11 cellular contexts compared by ENCODE assay signal in the genomic region with DNA sequence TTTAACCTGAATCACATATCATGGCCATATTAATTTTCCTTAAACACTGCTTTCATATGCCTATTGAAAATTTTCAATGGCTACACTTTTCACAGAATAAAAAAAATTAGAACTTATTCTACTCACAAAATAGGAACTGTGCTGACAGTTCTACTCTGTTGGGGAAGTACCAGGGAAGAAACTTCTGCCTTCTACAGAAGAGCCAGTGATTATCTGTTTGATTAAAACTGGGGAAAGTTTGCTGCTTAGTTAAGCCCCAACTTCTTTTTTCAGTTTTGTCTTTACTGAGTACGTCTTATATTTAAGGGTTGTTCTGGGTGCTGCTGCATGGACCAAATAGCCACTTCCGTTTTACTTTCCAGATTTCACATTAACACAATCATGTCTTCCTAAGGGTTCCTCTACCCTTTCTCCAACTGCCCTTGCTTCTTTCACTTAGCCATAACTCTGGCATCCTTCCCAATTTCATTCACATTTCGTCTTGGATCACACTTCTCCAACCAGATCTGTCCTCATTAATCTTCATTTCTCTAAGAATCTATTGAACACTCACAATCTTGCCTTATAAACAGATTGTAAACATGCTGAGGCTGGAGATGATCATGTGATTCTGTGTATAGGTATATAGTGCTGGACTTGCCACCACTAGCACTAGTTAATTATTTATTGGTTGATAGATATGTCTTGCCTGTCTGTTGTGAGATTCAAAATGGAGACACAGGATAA. TPM values are rescaled to one million over a fixed set of nuclear protein-coding genes. Genes with fewer than 3 reads are reported as not detected.
A peak's percentile ranks its signal among the peaks of the same experiment; 100 is the strongest.
DNase-seq lines count a peak whose midpoint lies in the region; ATAC-seq and TF ChIP-seq lines count a peak whose summit lies in the region.
"Had no signal": no experiment of that assay in that cellular context is flagged by ENCODE, and none has a peak within 500 bp of the region (broad histone marks: within the 10 kb centered on the region; RNA-seq: fewer than 3 reads in every experiment).

No MANE protein-coding gene starts in this region.

- in situ Hi-C loops in mammary epithelial cell (cut with MboI; ENCODE audit: low sequenced_read_pairs in 2 of 2): no loop called here

- CTCF ChIA-PET in CD4-positive, alpha-beta T cell (lab: Charles Lee): no interaction called here
- CTCF ChIA-PET in mammary epithelial cell (lab: Charles Lee; ENCODE audit: low non-redundant PET) (no interaction called here), HEK293T (lab: Yijun Ruan, JAX) (no interaction called here)

- intact Hi-C loops in CD4-positive, alpha-beta T cell (cut with DNase I, micrococcal nuclease): loop anchor here in 1 of 2 experiments (2.0 kb wide), 2 partner anchors 61 to 315 kb away; a partner anchor contains a TSS
- intact Hi-C loops in mammary epithelial cell (cut with micrococcal nuclease): no loop called here

- dilution Hi-C loops in mammary epithelial cell (cut with HindIII; ENCODE audit: low sequenced_read_pairs): no loop called here

- H3K27me3 ChIP-seq in CD4-positive, alpha-beta T cell (ENCODE audit: control insufficient read depth, insufficient read depth, low read length): peaks cover 5% of the 10 kb centered on the region
- H3K27me3 ChIP-seq in mammary epithelial cell (ENCODE audit: insufficient read depth, low read length) (no peaks in the 10 kb centered on the region), neural progenitor cell (no peaks in the 10 kb centered on the region)

- H3K9me3 ChIP-seq in CD4-positive, alpha-beta T cell (ENCODE audit: control insufficient read depth, low read length): no peaks in the 10 kb centered on the region
- H3K9me3 ChIP-seq in mammary epithelial cell (replicated peaks; ENCODE audit: insufficient read depth, low read length): no peaks in the 10 kb centered on the region
- no peaks in the 10 kb centered on the region for H3K9me3 ChIP-seq in neural progenitor cell (ENCODE audit: low read depth)

- no peak overlapping the region for H3K27ac Mint-ChIP-seq in CD4-positive, alpha-beta T cell
- no peak overlapping the region for H3K27ac Mint-ChIP-seq in neural progenitor cell
- H3K27ac Mint-ChIP-seq: activated CD4-positive, alpha-beta T cell treated with anti-CD3 and anti-CD28 coated beads, Interleukin-2, amount 10 ng/mL, durations not matched to agents 7 days and 5 days had no signal

- POLR2A ChIA-PET in CD4-positive, alpha-beta T cell (lab: Charles Lee): interaction anchor here (2.1 kb wide), 1 partner anchor 317 kb away, joined by 7 read pairs; no protein-coding TSS in a partner anchor
- POLR2A ChIA-PET in HEK293T (lab: Yijun Ruan, JAX): no interaction called here

- H3K27ac ChIP-seq in CD4-positive, alpha-beta T cell (ENCODE audit: low read depth, low read length): no peak overlapping the region
- H3K27ac ChIP-seq in mammary epithelial cell (ENCODE audit: insufficient read depth, low read depth, low read length) (no peak overlapping the region), neural progenitor cell (no peak overlapping the region)

- peaks cover 10% of the 10 kb centered on the region for H3K27me3 Mint-ChIP-seq in CD4-positive, alpha-beta T cell
- peaks cover 3% of the 10 kb centered on the region for H3K27me3 Mint-ChIP-seq in neural progenitor cell (ENCODE audit: insufficient read depth, low read depth)

- TF ChIP-seq CTCF in CD4-positive, alpha-beta T cell (IDR thresholded peaks at IDR 0.05): no peak
- TF ChIP-seq CTCF in mammary epithelial cell (conservative IDR thresholded peaks at IDR 0.05 in 1 of 2, IDR thresholded peaks at IDR 0.05 in 1 of 2; ENCODE audit: extremely low read depth in 1 of 2, insufficient read depth in 1 of 2, low read depth in 1 of 2, low read length in 2 of 2) (no peak), omental fat pad (IDR thresholded peaks at IDR 0.05) (no peak), neural progenitor cell (IDR thresholded peaks at IDR 0.05) (no peak)

- H4K20me1 ChIP-seq in mammary epithelial cell (ENCODE audit: insufficient read depth, low read length) (no peaks in the 10 kb centered on the region), neural progenitor cell (ENCODE audit: low read depth) (peaks cover 15% of the 10 kb centered on the region)

- 53% methylated on average over 3 of the region's 3 CpGs for WGBS in mammary epithelial cell (ENCODE audit: low coverage, missing lambda C conversion rate)

- H3K79me2 ChIP-seq in mammary epithelial cell (ENCODE audit: insufficient read depth, low read length): peaks cover 31% of the 10 kb centered on the region
- H3K79me2 ChIP-seq in neural progenitor cell (ENCODE audit: low read depth): peaks cover 27% of the 10 kb centered on the region

- peaks cover 52% of the 10 kb centered on the region for H3K4me1 Mint-ChIP-seq in CD4-positive, alpha-beta T cell (ENCODE audit: low read depth)
- peaks cover 7% of the 10 kb centered on the region for H3K4me1 Mint-ChIP-seq in neural progenitor cell

- H3K9me3 Mint-ChIP-seq in CD4-positive, alpha-beta T cell: peaks cover 3% of the 10 kb centered on the region
- H3K9me3 Mint-ChIP-seq in neural progenitor cell: peaks cover 10% of the 10 kb centered on the region

- H3K36me3 ChIP-seq in mammary epithelial cell (ENCODE audit: insufficient read depth, low read length) (no peaks in the 10 kb centered on the region), neural progenitor cell (no peaks in the 10 kb centered on the region)

- no peak overlapping the region for H3K9ac ChIP-seq in mammary epithelial cell (ENCODE audit: insufficient read depth, low read length)
- H3K9ac ChIP-seq in neural progenitor cell: no peak overlapping the region

- ATAC-seq in CD4-positive, alpha-beta T cell (ENCODE audit: poor library complexity): no peak
- peak; percentile 32 for ATAC-seq in GM18909 (IDR thresholded peaks at IDR 0.05; ENCODE audit: poor library complexity, unreplicated experiment)
- peak; percentile 15 for ATAC-seq in HG03135 (IDR thresholded peaks at IDR 0.05; ENCODE audit: unreplicated experiment)
- no peak for ATAC-seq in omental fat pad (ENCODE audit: low FRiP score)

- peaks cover 11% of the 10 kb centered on the region for H3K36me3 Mint-ChIP-seq in CD4-positive, alpha-beta T cell (ENCODE audit: low read depth)
- no peaks in the 10 kb centered on the region for H3K36me3 Mint-ChIP-seq in neural progenitor cell

- DNase-seq in CD4-positive, alpha-beta T cell: no peak
- no peak for DNase-seq in mammary epithelial cell
- DNase-seq in HEK293T (ENCODE audit: extremely low spot score): no peak
- DNase-seq in omental fat pad (ENCODE audit: low spot score): no peak
- no peak for DNase-seq in stimulated activated CD4-positive, alpha-beta T cell treated with anti-CD3 and anti-CD28 coated beads, Interleukin-4, amount 100 ng/mL, for 1 hour
- no peak for DNase-seq in neural progenitor cell (ENCODE audit: low spot score)
- DNase-seq: activated CD4-positive, alpha-beta T cell treated with anti-CD3 and anti-CD28 coated beads, Interleukin-2, amount 10 ng/mL, durations not matched to agents 7 days and 5 days; immature natural killer cell; NCI-H524 treated with DMSO at 0.1 percent for 48 hours had no signal

- H3K4me1 ChIP-seq in mammary epithelial cell (ENCODE audit: insufficient read depth, low read length) (peaks cover 6% of the 10 kb centered on the region), neural progenitor cell (peaks cover 7% of the 10 kb centered on the region)

- no peak overlapping the region for H3K4me3 ChIP-seq in mammary epithelial cell (replicated peaks in 1 of 3; ENCODE audit: insufficient read depth in 1 of 3, low read depth in 2 of 3, low read length in 3 of 3)
- no peak overlapping the region for H3K4me3 ChIP-seq in neural progenitor cell

- H3K4me3 Mint-ChIP-seq in CD4-positive, alpha-beta T cell: peak overlapping the region; percentile 30
- no peak overlapping the region for H3K4me3 Mint-ChIP-seq in neural progenitor cell
- H3K4me3 Mint-ChIP-seq: activated CD4-positive, alpha-beta T cell treated with anti-CD3 and anti-CD28 coated beads, Interleukin-2, amount 10 ng/mL, durations not matched to agents 7 days and 5 days had no signal

- H3F3A ChIP-seq in neural progenitor cell (ENCODE audit: low read depth): no peaks in the 10 kb centered on the region

- BruUV-seq in mammary epithelial cell (replicated peaks; lab: Mats Ljungman, UMichigan): no TSS peak

- H2AFZ ChIP-seq in mammary epithelial cell (ENCODE audit: low read depth, low read length) (peak overlapping the region; percentile 4), neural progenitor cell (replicated peaks) (no peak overlapping the region)

- H3K4me2 ChIP-seq in mammary epithelial cell (ENCODE audit: insufficient read depth, low read depth, low read length) (no peak overlapping the region), neural progenitor cell (no peak overlapping the region)

TF ChIP-seq in HEK293T, 16 proteins besides CTCF, POLR2A, EP300 and RAD21:
- no peak for TF ChIP-seq NFRKB (IDR thresholded peaks at IDR 0.05)
- no peak for TF ChIP-seq SP1 (IDR thresholded peaks at IDR 0.05)
- no peak for TF ChIP-seq BHLHE40 (IDR thresholded peaks at IDR 0.05; ENCODE audit: borderline replicate concordance)
- TF ChIP-seq ZNF384 (IDR thresholded peaks at IDR 0.05): no peak
- no peak for TF ChIP-seq SUZ12 (IDR thresholded peaks at IDR 0.05)
- no peak for TF ChIP-seq HDGF (IDR thresholded peaks at IDR 0.05; ENCODE audit: borderline replicate concordance)

RNA-seq across cellular contexts. Expression of a gene that starts 1.9 kb away (rescaled TPM):
- 10 to 100 TPM; 40.6 to 46.4 TPM for total RNA-seq in CD4-positive, alpha-beta T cell
- total RNA-seq in mammary epithelial cell (10 to 100 TPM; 64.3 to 85.9 TPM), omental fat pad (10 to 100 TPM; 53.3 to 74.0 (median 66.5) TPM), neural progenitor cell (ENCODE audit: low replicate concordance) (21.0 and 28.0 TPM in 2 replicates)
- 8.3 TPM for polyA plus RNA-seq in mammary epithelial cell
- polyA minus RNA-seq in mammary epithelial cell: 36.8 TPM

Comparison
In these comparisons a context has a peak if more than half of its experiments do, and no peak if none do; other contexts are left out.
1. ATAC-seq: peak in GM18909 (single experiment) and HG03135 (single experiment); none in CD4-positive, alpha-beta T cell (single experiment) and omental fat pad (single experiment).